ENCODE assay signal across 8 cellular contexts in genomic region chr14:106761886-106762816, GRCh38.
A peak's percentile ranks its signal among the peaks of the same experiment; 100 is the strongest.
DNase-seq lines count a peak whose midpoint lies in the region; ATAC-seq and TF ChIP-seq lines count a peak whose summit lies in the region.
"Not testable (repeated sequence)": the region's sequence is repeated elsewhere in the genome, so short reads cannot be mapped to it uniquely, and the experiment has no call there.

No MANE protein-coding gene starts in this region.

- DNase-seq in CD4-positive, alpha-beta memory T cell: peak in 3 of 5 donors; percentile 24 to 39 (median 30)
- DNase-seq in activated CD4-positive, alpha-beta T cell treated with anti-CD3 and anti-CD28 coated beads, Interleukin-2, amount 10 ng/mL, durations not matched to agents 24 days and 14 days: peak; percentile 49
- not testable (repeated sequence) for DNase-seq in activated T-cell treated with anti-CD3 and anti-CD28 coated beads, Interleukin-2, amount 50 U/mL, for 4 hours; stimulated activated naive B cell treated with anti-CD40 and anti-IgM and Interleukin-4, amounts not matched to agents 10 μg/mL and 1 μg/mL and 100 μg/mL, for 72 hours
- peak; percentile 27 to 52 (median 29) for DNase-seq in effector memory CD8-positive, alpha-beta T cell

- H3K27me3 Mint-ChIP-seq in CD4-positive, alpha-beta memory T cell; activated CD4-positive, alpha-beta T cell treated with anti-CD3 and anti-CD28 coated beads, Interleukin-2, amount 10 ng/mL, durations not matched to agents 24 days and 14 days; activated T-cell treated with anti-CD3 and anti-CD28 coated beads, Interleukin-2, amount 50 U/mL, for 4 hours (ENCODE audit: low read depth); effector memory CD8-positive, alpha-beta T cell; stimulated activated naive B cell treated with anti-CD40 and anti-IgM and Interleukin-4, amounts not matched to agents 10 μg/mL and 1 μg/mL and 100 μg/mL, for 72 hours: not testable (repeated sequence)

- peaks cover 18% of the 10 kb centered on the region for H3K4me1 ChIP-seq in CD4-positive, alpha-beta memory T cell (ENCODE audit: insufficient read depth, low read length)
- peaks cover 57% of the 10 kb centered on the region for H3K4me1 ChIP-seq in Loucy (ENCODE audit: insufficient read depth, low read length, poor library complexity, severe bottlenecking)

- H4K20me1 ChIP-seq in Loucy (ENCODE audit: insufficient read depth, low read length, poor library complexity, severe bottlenecking): not testable (repeated sequence)

- intact Hi-C loops in CD4-positive, alpha-beta memory T cell (cut with micrococcal nuclease): loop anchor here (10.0 kb wide), 1 partner anchor 47 kb away; no protein-coding TSS in a partner anchor
- intact Hi-C loops in activated CD4-positive, alpha-beta T cell treated with anti-CD3 and anti-CD28 coated beads, Interleukin-2, amount 10 ng/mL, durations not matched to agents 24 days and 14 days (cut with micrococcal nuclease): not testable (repeated sequence)

- peaks cover 10 to 27% (median 17%) of the 10 kb centered on the region in 4 donors for H3K4me1 Mint-ChIP-seq in CD4-positive, alpha-beta memory T cell
- H3K4me1 Mint-ChIP-seq in activated CD4-positive, alpha-beta T cell treated with anti-CD3 and anti-CD28 coated beads, Interleukin-2, amount 10 ng/mL, durations not matched to agents 24 days and 14 days: peaks cover 13% of the 10 kb centered on the region
- peaks cover 15% of the 10 kb centered on the region for H3K4me1 Mint-ChIP-seq in activated T-cell treated with anti-CD3 and anti-CD28 coated beads, Interleukin-2, amount 50 U/mL, for 4 hours (ENCODE audit: low read depth)
- peaks cover 21 to 22% of the 10 kb centered on the region in 2 donors for H3K4me1 Mint-ChIP-seq in effector memory CD8-positive, alpha-beta T cell (ENCODE audit: low read depth in 2 of 2)
- H3K4me1 Mint-ChIP-seq in stimulated activated naive B cell treated with anti-CD40 and anti-IgM and Interleukin-4, amounts not matched to agents 10 μg/mL and 1 μg/mL and 100 μg/mL, for 72 hours: not testable (repeated sequence)

- not testable (repeated sequence) for H3K4me3 ChIP-seq in CD4-positive, alpha-beta memory T cell (ENCODE audit: low read length in 2 of 2); Loucy (ENCODE audit: low read length, poor library complexity, severe bottlenecking)

- not testable (repeated sequence) for H3K9me3 Mint-ChIP-seq in CD4-positive, alpha-beta memory T cell; activated CD4-positive, alpha-beta T cell treated with anti-CD3 and anti-CD28 coated beads, Interleukin-2, amount 10 ng/mL, durations not matched to agents 24 days and 14 days; activated T-cell treated with anti-CD3 and anti-CD28 coated beads, Interleukin-2, amount 50 U/mL, for 4 hours; effector memory CD8-positive, alpha-beta T cell; stimulated activated naive B cell treated with anti-CD40 and anti-IgM and Interleukin-4, amounts not matched to agents 10 μg/mL and 1 μg/mL and 100 μg/mL, for 72 hours

- not testable (repeated sequence) for TF ChIP-seq CTCF in Loucy (conservative IDR thresholded peaks at IDR 0.05; ENCODE audit: low read length)

- not testable (repeated sequence) for H3K27ac ChIP-seq in CD4-positive, alpha-beta memory T cell (ENCODE audit: low read depth, low read length)

- H3K36me3 ChIP-seq in CD4-positive, alpha-beta memory T cell (ENCODE audit: insufficient read depth, low read length); Loucy (ENCODE audit: insufficient read depth, low read length): not testable (repeated sequence)

- POLR2A ChIA-PET in CD4-positive, alpha-beta memory T cell (lab: Charles Lee; ENCODE audit: partially characterized antibody): not testable (repeated sequence)

- peak overlapping the region; percentile 18 for H3K4me2 ChIP-seq in Loucy (ENCODE audit: low read depth, low read length, poor library complexity, severe bottlenecking)

- H3K79me2 ChIP-seq in Loucy (ENCODE audit: insufficient read depth, low read length): not testable (repeated sequence)

- not testable (repeated sequence) for H3K9me3 ChIP-seq in CD4-positive, alpha-beta memory T cell (ENCODE audit: control insufficient read depth in 1 of 2, low read length in 2 of 2); Loucy (ENCODE audit: insufficient read depth, low read depth, low read length)

- CTCF ChIA-PET in CD4-positive, alpha-beta memory T cell (lab: Charles Lee; ENCODE audit: partially characterized antibody): not testable (repeated sequence)

- not testable (repeated sequence) for H3K9me2 ChIP-seq in Loucy (replicated peaks; ENCODE audit: low read depth, low read length)

- not testable (repeated sequence) for H3F3A ChIP-seq in Loucy (ENCODE audit: low read depth)

- H3K36me3 Mint-ChIP-seq in CD4-positive, alpha-beta memory T cell; activated CD4-positive, alpha-beta T cell treated with anti-CD3 and anti-CD28 coated beads, Interleukin-2, amount 10 ng/mL, durations not matched to agents 24 days and 14 days (ENCODE audit: low read depth); activated T-cell treated with anti-CD3 and anti-CD28 coated beads, Interleukin-2, amount 50 U/mL, for 4 hours (ENCODE audit: insufficient read depth); effector memory CD8-positive, alpha-beta T cell (ENCODE audit: insufficient read depth); stimulated activated naive B cell treated with anti-CD40 and anti-IgM and Interleukin-4, amounts not matched to agents 10 μg/mL and 1 μg/mL and 100 μg/mL, for 72 hours: not testable (repeated sequence)

- H3K4me3 Mint-ChIP-seq in CD4-positive, alpha-beta memory T cell; activated CD4-positive, alpha-beta T cell treated with anti-CD3 and anti-CD28 coated beads, Interleukin-2, amount 10 ng/mL, durations not matched to agents 24 days and 14 days; activated T-cell treated with anti-CD3 and anti-CD28 coated beads, Interleukin-2, amount 50 U/mL, for 4 hours; stimulated activated naive B cell treated with anti-CD40 and anti-IgM and Interleukin-4, amounts not matched to agents 10 μg/mL and 1 μg/mL and 100 μg/mL, for 72 hours: not testable (repeated sequence)
- H3K4me3 Mint-ChIP-seq in effector memory CD8-positive, alpha-beta T cell: peak overlapping the region in 1 of 2 donors; percentile 41

- ATAC-seq in GM19467 (IDR thresholded peaks at IDR 0.05; ENCODE audit: unreplicated experiment) (peak; percentile 55), HG02938 (IDR thresholded peaks at IDR 0.05; ENCODE audit: unreplicated experiment) (peak; percentile 74)
- peak; percentile 21 to 36 for ATAC-seq in activated T-cell treated with anti-CD3 and anti-CD28 coated beads, Interleukin-2, amount 50 U/mL, for 4 hours
- peak; percentile 75 for ATAC-seq in effector memory CD8-positive, alpha-beta T cell (replicated peaks)
- peak; percentile 63 to 84 for ATAC-seq in stimulated activated naive B cell treated with anti-CD40 and anti-IgM and Interleukin-4, amounts not matched to agents 10 μg/mL and 1 μg/mL and 100 μg/mL, for 72 hours (replicated peaks)

- peak overlapping the region; percentile 58 for H3K9ac ChIP-seq in Loucy (ENCODE audit: low read depth, low read length, poor library complexity, severe bottlenecking)

- H3K27me3 ChIP-seq in CD4-positive, alpha-beta memory T cell (ENCODE audit: insufficient read depth, low read length); Loucy (ENCODE audit: insufficient read depth, low read length, poor library complexity, severe bottlenecking): not testable (repeated sequence)

- not testable (repeated sequence) for H2AFZ ChIP-seq in Loucy (ENCODE audit: low read length)

- H3K27ac Mint-ChIP-seq in CD4-positive, alpha-beta memory T cell; activated CD4-positive, alpha-beta T cell treated with anti-CD3 and anti-CD28 coated beads, Interleukin-2, amount 10 ng/mL, durations not matched to agents 24 days and 14 days; stimulated activated naive B cell treated with anti-CD40 and anti-IgM and Interleukin-4, amounts not matched to agents 10 μg/mL and 1 μg/mL and 100 μg/mL, for 72 hours: not testable (repeated sequence)
- peak overlapping the region in 1 of 2 donors; percentile 83 for H3K27ac Mint-ChIP-seq in effector memory CD8-positive, alpha-beta T cell
